ENCODE assay signal across 1 cellular context in the genomic region with DNA sequence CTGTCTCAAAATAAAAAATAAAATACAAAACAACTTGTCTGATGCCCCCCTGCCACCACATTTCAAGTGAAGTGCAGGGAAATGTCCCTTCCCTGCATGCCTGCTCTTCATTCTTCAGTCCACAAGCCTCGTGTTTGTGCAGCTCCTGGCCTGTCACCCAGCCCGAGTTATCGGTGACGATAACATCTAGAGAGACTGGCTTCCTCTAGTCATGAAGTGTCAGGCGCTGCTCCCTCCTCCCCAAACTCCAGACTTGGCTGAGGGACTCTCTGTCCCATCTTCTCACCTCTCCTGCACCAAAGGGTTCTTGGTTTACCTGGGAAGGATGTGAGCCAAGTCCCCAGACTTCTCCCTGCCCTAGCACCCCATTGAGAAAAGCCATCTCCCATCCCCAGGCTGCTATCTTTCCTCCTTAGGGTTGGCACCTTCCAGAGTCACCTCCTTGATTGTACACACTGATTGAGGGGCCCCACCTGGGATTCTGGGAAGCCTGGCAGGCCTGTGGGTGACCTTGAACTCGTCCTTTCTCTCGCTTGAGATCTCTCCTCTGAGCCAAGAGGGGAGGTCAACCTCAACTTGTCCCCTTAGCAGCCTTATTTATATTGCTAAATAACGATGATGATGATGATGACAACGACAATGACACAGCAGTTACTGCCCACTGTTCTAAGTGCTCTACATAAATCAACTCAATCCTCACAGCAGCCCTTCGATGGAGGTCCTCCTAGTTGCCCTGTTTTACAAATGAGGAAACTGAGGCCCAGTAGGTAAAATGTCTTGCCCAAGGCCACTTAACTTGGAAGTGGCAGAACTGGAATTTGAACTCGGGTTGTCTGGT.
TF ChIP-seq lines count a peak whose summit lies in the region.

No MANE protein-coding gene starts in this region.

TF ChIP-seq in K562, 482 proteins besides CTCF, POLR2A, EP300 and RAD21 (continued from another document):
- TF ChIP-seq, protein P1, sequence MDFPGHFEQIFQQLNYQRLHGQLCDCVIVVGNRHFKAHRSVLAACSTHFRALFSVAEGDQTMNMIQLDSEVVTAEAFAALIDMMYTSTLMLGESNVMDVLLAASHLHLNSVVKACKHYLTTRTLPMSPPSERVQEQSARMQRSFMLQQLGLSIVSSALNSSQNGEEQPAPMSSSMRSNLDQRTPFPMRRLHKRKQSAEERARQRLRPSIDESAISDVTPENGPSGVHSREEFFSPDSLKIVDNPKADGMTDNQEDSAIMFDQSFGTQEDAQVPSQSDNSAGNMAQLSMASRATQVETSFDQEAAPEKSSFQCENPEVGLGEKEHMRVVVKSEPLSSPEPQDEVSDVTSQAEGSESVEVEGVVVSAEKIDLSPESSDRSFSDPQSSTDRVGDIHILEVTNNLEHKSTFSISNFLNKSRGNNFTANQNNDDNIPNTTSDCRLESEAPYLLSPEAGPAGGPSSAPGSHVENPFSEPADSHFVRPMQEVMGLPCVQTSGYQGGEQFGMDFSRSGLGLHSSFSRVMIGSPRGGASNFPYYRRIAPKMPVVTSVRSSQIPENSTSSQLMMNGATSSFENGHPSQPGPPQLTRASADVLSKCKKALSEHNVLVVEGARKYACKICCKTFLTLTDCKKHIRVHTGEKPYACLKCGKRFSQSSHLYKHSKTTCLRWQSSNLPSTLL (IDR thresholded peaks at IDR 0.05): no peak
- TF ChIP-seq ZNF121 (CRISPR knock-in tag; conservative IDR thresholded peaks at IDR 0.05) (no peak), MTA1 (IDR thresholded peaks at IDR 0.05; ENCODE audit: borderline replicate concordance) (no peak), ZNF583 (CRISPR knock-in tag; IDR thresholded peaks at IDR 0.05) (no peak), FOXA1 (IDR thresholded peaks at IDR 0.05; ENCODE audit: borderline replicate concordance) (no peak), PYGO2 (tag; IDR thresholded peaks at IDR 0.05) (no peak), ZNF384 (IDR thresholded peaks at IDR 0.05; ENCODE audit: low read depth, low read length) (no peak), NR2F6 (CRISPR knock-in tag; IDR thresholded peaks at IDR 0.05) (no peak), L3MBTL2 (IDR thresholded peaks at IDR 0.05) (peak; percentile 85), XRCC3 (IDR thresholded peaks at IDR 0.05) (no peak), NR3C1 (CRISPR knock-in tag; IDR thresholded peaks at IDR 0.05) (no peak), WHSC1 (IDR thresholded peaks at IDR 0.05; ENCODE audit: low read length) (no peak), HDAC8 (tag; IDR thresholded peaks at IDR 0.05) (no peak), ELK1 (CRISPR knock-in tag; IDR thresholded peaks at IDR 0.05) (no peak), DPF2 (IDR thresholded peaks at IDR 0.05) (0 out of 2 replicates have a peak, but pooled peaks have one; percentile 28), ARID1B (IDR thresholded peaks at IDR 0.05) (peak; percentile 40; the same call in 1 of the 2 replicates), ILK (tag; IDR thresholded peaks at IDR 0.05; ENCODE audit: borderline replicate concordance, low read depth) (no peak), NCOA6 (IDR thresholded peaks at IDR 0.05) (no peak), EZH2 (IDR thresholded peaks at IDR 0.05; ENCODE audit: borderline replicate concordance, low read depth, low read length) (no peak), ATF4 (CRISPR knock-in tag; IDR thresholded peaks at IDR 0.05) (no peak), ZNF232 (CRISPR knock-in tag; IDR thresholded peaks at IDR 0.05) (no peak), ZNF140 (CRISPR knock-in tag; IDR thresholded peaks at IDR 0.05) (no peak), MAFG (tag; conservative IDR thresholded peaks at IDR 0.05) (peak; percentile 95), SNRNP70 (optimal IDR thresholded peaks at IDR 0.05; ENCODE audit: low read depth, low read length) (no peak), ZNF318 (IDR thresholded peaks at IDR 0.05; ENCODE audit: borderline replicate concordance in 1 of 2, low read depth in 1 of 2) (no peak), U2AF1 (optimal IDR thresholded peaks at IDR 0.05; ENCODE audit: low read depth, low read length) (no peak), TAF9B (IDR thresholded peaks at IDR 0.05; ENCODE audit: partially characterized antibody) (no peak), TGIF2 (CRISPR knock-in tag; IDR thresholded peaks at IDR 0.05) (no peak)
- TF ChIP-seq, protein P2, sequence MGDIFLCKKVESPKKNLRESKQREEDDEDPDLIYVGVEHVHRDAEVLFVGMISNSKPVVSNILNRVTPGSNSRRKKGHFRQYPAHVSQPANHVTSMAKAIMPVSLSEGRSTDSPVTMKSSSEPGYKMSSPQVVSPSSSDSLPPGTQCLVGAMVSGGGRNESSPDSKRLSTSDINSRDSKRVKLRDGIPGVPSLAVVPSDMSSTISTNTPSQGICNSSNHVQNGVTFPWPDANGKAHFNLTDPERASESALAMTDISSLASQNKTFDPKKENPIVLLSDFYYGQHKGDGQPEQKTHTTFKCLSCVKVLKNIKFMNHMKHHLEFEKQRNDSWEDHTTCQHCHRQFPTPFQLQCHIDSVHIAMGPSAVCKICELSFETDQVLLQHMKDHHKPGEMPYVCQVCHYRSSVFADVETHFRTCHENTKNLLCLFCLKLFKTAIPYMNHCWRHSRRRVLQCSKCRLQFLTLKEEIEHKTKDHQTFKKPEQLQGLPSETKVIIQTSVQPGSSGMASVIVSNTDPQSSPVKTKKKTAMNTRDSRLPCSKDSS (IDR thresholded peaks at IDR 0.05; ENCODE audit: low read depth, partially characterized antibody): no peak
TF ChIP-seq in K562: peak in this region for 36.
